ENCODE assay signal across 10 cellular contexts in the genomic region with DNA sequence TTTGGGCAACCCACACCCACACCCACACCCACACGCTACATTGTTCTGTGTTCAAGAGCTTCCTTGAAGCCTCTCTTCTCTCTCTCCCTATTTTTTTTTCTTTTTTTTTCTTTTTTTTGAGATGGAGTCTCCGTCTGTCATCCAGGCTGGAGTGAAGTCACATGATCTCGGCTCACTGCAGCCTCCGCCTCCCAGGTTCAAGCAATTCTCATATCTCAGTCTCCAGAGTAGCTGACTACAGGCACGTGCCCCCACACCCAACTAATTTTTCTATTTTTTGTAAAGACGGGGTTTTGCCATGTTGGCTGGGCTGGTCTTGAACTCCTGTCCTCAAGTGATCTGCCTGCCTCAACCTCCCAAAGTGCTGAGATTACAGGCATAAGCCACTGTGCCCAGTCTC.
"Had no signal": no experiment of that assay in that cellular context is flagged by ENCODE, and none has a peak within 500 bp of the region (broad histone marks: within the 10 kb centered on the region; RNA-seq: fewer than 3 reads in every experiment).

No MANE protein-coding gene starts in this region.

- H2AFZ ChIP-seq: GM23248 had no signal

- H3K9ac ChIP-seq: GM23248 had no signal

- H3K27ac Mint-ChIP-seq: H9, HFFc6 had no signal

- H3K36me3 ChIP-seq: HAP-1 had no signal

- H3K4me3 Mint-ChIP-seq: H9, HFFc6 had no signal

- H3K4me1 ChIP-seq: HAP-1 had no signal

- DNase-seq: GM23248, GOT3, H7, H9, HCEC 1CT, HFFc6 had no signal

- FAIRE-seq: H1, H54 had no signal

- H3K27ac ChIP-seq: GM23248 had no signal

- H3K9me3 ChIP-seq: HAP-1 had no signal

- ATAC-seq: HCT116 had no signal

- H3K9me3 Mint-ChIP-seq: H9, HFFc6 had no signal

- H3K4me3 ChIP-seq: GM23248, HAP-1 had no signal
